In genomic region chr14:89294872-89295271, GRCh38 we compare ENCODE assay signal across 21 cellular contexts.
DNase-seq lines count a peak whose midpoint lies in the region; ATAC-seq and TF ChIP-seq lines count a peak whose summit lies in the region.
"Had no signal": no experiment of that assay in that cellular context is flagged by ENCODE, and none has a peak within 500 bp of the region (broad histone marks: within the 10 kb centered on the region; RNA-seq: fewer than 3 reads in every experiment).

No MANE protein-coding gene starts in this region.

- H3K27ac Mint-ChIP-seq in glutamatergic neuron (ENCODE audit: unreplicated experiment) (peak overlapping the region; percentile 39), neural progenitor cell (peak overlapping the region; percentile 5)
- H3K27ac Mint-ChIP-seq: activated naive CD8-positive, alpha-beta T cell treated with anti-CD3 and anti-CD28 coated beads, Interleukin-2, amount 50 U/mL, for 24 hours had no signal

- 87% methylated on average over 6 of the region's 6 CpGs for WGBS in HUES64

- H3K9ac ChIP-seq in HUES64 (ENCODE audit: low read depth, low read length), result 0 out of 2 replicates have a peak overlapping the region, but pooled peaks have one; percentile 12
- H3K9ac ChIP-seq in neural progenitor cell, result no peak overlapping the region
- H3K9ac ChIP-seq: BLaER1 treated with 17β-estradiol and CSF1 and Interleukin-3, amounts not matched to agents 10 nM and 100 nM; KMS-11 had no signal

- H3K27me3 ChIP-seq in HUES64 (ENCODE audit: insufficient read depth, low read length), result no peaks in the 10 kb centered on the region
- H3K27me3 ChIP-seq in ascending aorta, result no peaks in the 10 kb centered on the region
- H3K27me3 ChIP-seq in neural progenitor cell, result no peaks in the 10 kb centered on the region
- no peaks in the 10 kb centered on the region for H3K27me3 ChIP-seq in HAP-1 (ENCODE audit: low read depth)
- H3K27me3 ChIP-seq: BLaER1 treated with 17β-estradiol and CSF1 and Interleukin-3, amounts not matched to agents 10 nM and 100 nM; transverse colon had no signal

- H3K27me3 Mint-ChIP-seq in glutamatergic neuron (ENCODE audit: unreplicated experiment) (peaks cover 10% of the 10 kb centered on the region), neural progenitor cell (ENCODE audit: insufficient read depth, low read depth) (no peaks in the 10 kb centered on the region)
- H3K27me3 Mint-ChIP-seq: activated naive CD8-positive, alpha-beta T cell treated with anti-CD3 and anti-CD28 coated beads, Interleukin-2, amount 50 U/mL, for 24 hours; natural killer cell treated with Interleukin-12 subunit alpha and Interleukin-12 subunit beta and Interleukin-15 and Interleukin-18, amount 100 ng/mL, for 72 hours; stimulated activated memory B cell treated with anti-CD40 and anti-IgM and Interleukin-4, amounts not matched to agents 10 μg/mL and 1 μg/mL and 100 μg/mL, for 72 hours had no signal

- DNase-seq in ascending aorta (ENCODE audit: low spot score in 2 of 2) (no peak), glutamatergic neuron (no peak), neural progenitor cell (ENCODE audit: low spot score) (no peak), OCI-M2 (lab: John Stamatoyannopoulos, UW; ENCODE audit: unreplicated experiment) (no peak), HAP-1 (ENCODE audit: low spot score in 2 of 2) (no peak)
- DNase-seq: activated CD4-positive, alpha-beta T cell treated with anti-CD3 and anti-CD28 coated beads for 48 hours; activated gamma-delta T cell treated with Interleukin-2 at 50 U/mL for 16 hours; activated naive CD8-positive, alpha-beta T cell treated with anti-CD3 and anti-CD28 coated beads, Interleukin-2, amount 50 U/mL, for 24 hours; activated T-cell treated with anti-CD3 and anti-CD28 coated beads for 4 hours; central memory CD4-positive, alpha-beta T cell; NCI-H1436; NCI-H69; PC-9; SHP77; transverse colon had no signal

- no peak overlapping the region for H2AFZ ChIP-seq in neural progenitor cell (replicated peaks)
- H2AFZ ChIP-seq: PC-9 had no signal

- in situ Hi-C loops in HAP-1 (cut with MboI; ENCODE audit: low sequenced_read_pairs), result no loop called here

- H3K9me3 Mint-ChIP-seq in glutamatergic neuron (ENCODE audit: unreplicated experiment) (peaks cover 9% of the 10 kb centered on the region), neural progenitor cell (no peaks in the 10 kb centered on the region)
- H3K9me3 Mint-ChIP-seq: activated naive CD8-positive, alpha-beta T cell treated with anti-CD3 and anti-CD28 coated beads, Interleukin-2, amount 50 U/mL, for 24 hours; natural killer cell treated with Interleukin-12 subunit alpha and Interleukin-12 subunit beta and Interleukin-15 and Interleukin-18, amount 100 ng/mL, for 72 hours; stimulated activated memory B cell treated with anti-CD40 and anti-IgM and Interleukin-4, amounts not matched to agents 10 μg/mL and 1 μg/mL and 100 μg/mL, for 72 hours had no signal

- ATAC-seq in HG02759 (IDR thresholded peaks at IDR 0.05; ENCODE audit: unreplicated experiment), result no peak
- ATAC-seq: activated naive CD8-positive, alpha-beta T cell treated with anti-CD3 and anti-CD28 coated beads, Interleukin-2, amount 50 U/mL, for 24 hours; stimulated activated memory B cell treated with anti-CD40 and anti-IgM and Interleukin-4, amounts not matched to agents 10 μg/mL and 1 μg/mL and 100 μg/mL, for 72 hours had no signal

- H3K4me1 Mint-ChIP-seq in glutamatergic neuron (ENCODE audit: low read depth, unreplicated experiment) (peaks cover 35% of the 10 kb centered on the region), neural progenitor cell (peaks cover 33% of the 10 kb centered on the region)

- TF ChIP-seq CTCF in ascending aorta (IDR thresholded peaks at IDR 0.05) (no peak), glutamatergic neuron (IDR thresholded peaks at IDR 0.05; ENCODE audit: partially characterized antibody, unreplicated experiment) (no peak), neural progenitor cell (IDR thresholded peaks at IDR 0.05) (no peak)

- no peaks in the 10 kb centered on the region for H3K9me3 ChIP-seq in HUES64 (ENCODE audit: insufficient read depth, low read depth, low read length)
- no peaks in the 10 kb centered on the region for H3K9me3 ChIP-seq in ascending aorta
- no peaks in the 10 kb centered on the region for H3K9me3 ChIP-seq in neural progenitor cell (ENCODE audit: low read depth)
- no peaks in the 10 kb centered on the region; the same call in 1 of the 2 replicates for H3K9me3 ChIP-seq in HAP-1
- H3K9me3 ChIP-seq: transverse colon had no signal

- H3K27ac ChIP-seq in HUES64 (ENCODE audit: low read depth, low read length) (peak overlapping the region; percentile 90), ascending aorta (peak overlapping the region; percentile 19 to 46), neural progenitor cell (no peak overlapping the region)
- H3K27ac ChIP-seq: BLaER1 treated with 17β-estradiol and CSF1 and Interleukin-3, amounts not matched to agents 10 nM and 100 nM; KMS-11; PC-9; transverse colon had no signal

- H3K4me2 ChIP-seq in neural progenitor cell, result no peak overlapping the region
- H3K4me2 ChIP-seq: BLaER1 treated with 17β-estradiol and CSF1 and Interleukin-3, amounts not matched to agents 10 nM and 100 nM; KMS-11; PC-9 had no signal

- H3F3A ChIP-seq in neural progenitor cell (ENCODE audit: low read depth), result peaks cover 12% of the 10 kb centered on the region

- no peak overlapping the region for H3K4me3 Mint-ChIP-seq in glutamatergic neuron (ENCODE audit: unreplicated experiment)
- H3K4me3 Mint-ChIP-seq in neural progenitor cell, result no peak overlapping the region
- H3K4me3 Mint-ChIP-seq: activated naive CD8-positive, alpha-beta T cell treated with anti-CD3 and anti-CD28 coated beads, Interleukin-2, amount 50 U/mL, for 24 hours; natural killer cell treated with Interleukin-12 subunit alpha and Interleukin-12 subunit beta and Interleukin-15 and Interleukin-18, amount 100 ng/mL, for 72 hours; stimulated activated memory B cell treated with anti-CD40 and anti-IgM and Interleukin-4, amounts not matched to agents 10 μg/mL and 1 μg/mL and 100 μg/mL, for 72 hours had no signal

- H3K36me3 Mint-ChIP-seq in glutamatergic neuron (ENCODE audit: unreplicated experiment), result peaks cover 4% of the 10 kb centered on the region
- peaks cover 2% of the 10 kb centered on the region for H3K36me3 Mint-ChIP-seq in neural progenitor cell
- H3K36me3 Mint-ChIP-seq: natural killer cell treated with Interleukin-12 subunit alpha and Interleukin-12 subunit beta and Interleukin-15 and Interleukin-18, amount 100 ng/mL, for 72 hours had no signal

- intact Hi-C loops in ascending aorta (cut with DNase I), result no loop called here

- H3K4me3 ChIP-seq in HUES64 (ENCODE audit: low read length) (no peak overlapping the region), ascending aorta (no peak overlapping the region), neural progenitor cell (no peak overlapping the region), HAP-1 (no peak overlapping the region)
- H3K4me3 ChIP-seq: BLaER1 treated with 17β-estradiol and CSF1 and Interleukin-3, amounts not matched to agents 10 nM and 100 nM; PC-9; transverse colon had no signal

- H3K36me3 ChIP-seq in HUES64 (ENCODE audit: insufficient read depth, low read length), result peaks cover 8% of the 10 kb centered on the region
- H3K36me3 ChIP-seq in ascending aorta, result no peaks in the 10 kb centered on the region
- no peaks in the 10 kb centered on the region for H3K36me3 ChIP-seq in neural progenitor cell
- H3K36me3 ChIP-seq in HAP-1 (replicated peaks), result no peaks in the 10 kb centered on the region
- H3K36me3 ChIP-seq: transverse colon had no signal

- H3K4me1 ChIP-seq in HUES64 (ENCODE audit: insufficient read depth, low read length), result peaks cover 48% of the 10 kb centered on the region
- peaks cover 0 to 18% of the 10 kb centered on the region in 2 donors for H3K4me1 ChIP-seq in ascending aorta
- peaks cover 27% of the 10 kb centered on the region for H3K4me1 ChIP-seq in neural progenitor cell
- H3K4me1 ChIP-seq in HAP-1, result peaks cover 44% of the 10 kb centered on the region

- H4K20me1 ChIP-seq in neural progenitor cell (ENCODE audit: low read depth), result peaks cover 51% of the 10 kb centered on the region

- peaks cover 19% of the 10 kb centered on the region for H3K79me2 ChIP-seq in neural progenitor cell (ENCODE audit: low read depth)
